11 cellular contexts compared by ENCODE assay signal in the genomic region with DNA sequence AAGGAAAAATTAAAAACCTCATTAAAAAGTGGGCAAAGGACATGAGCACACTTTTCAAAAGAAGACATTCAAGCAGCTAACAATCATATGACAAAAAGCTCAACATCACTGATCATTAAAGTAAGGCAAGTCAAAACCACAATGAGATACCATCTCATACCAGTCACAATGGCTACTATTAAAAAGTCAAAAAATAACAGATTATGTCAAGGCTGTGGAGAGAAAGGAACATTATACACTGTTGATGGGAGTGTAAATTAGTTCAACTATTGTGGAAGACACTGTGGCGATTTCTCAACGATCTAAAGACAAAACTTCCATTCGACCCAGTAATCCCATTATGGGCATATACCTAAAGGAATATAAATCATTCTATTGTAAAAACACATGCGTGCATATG.
"Had no signal": no experiment of that assay in that cellular context is flagged by ENCODE, and none has a peak within 500 bp of the region (broad histone marks: within the 10 kb centered on the region; RNA-seq: fewer than 3 reads in every experiment).

No MANE protein-coding gene starts in this region.

- H3K4me2 ChIP-seq: GM23338 had no signal

- H3K27ac Mint-ChIP-seq: GM23338, H9, HFFc6 had no signal

- H3K9ac ChIP-seq: GM23248 had no signal

- H3K4me1 ChIP-seq: HAP-1 had no signal

- H3K4me3 ChIP-seq: GM23248, GM23338, HAP-1 had no signal

- H3K27ac ChIP-seq: GM23248 had no signal

- ATAC-seq: GM23338, HCT116 had no signal

- FAIRE-seq: H1, H54 had no signal

- H3K36me3 ChIP-seq: HAP-1 had no signal

- DNase-seq: GM23248, GOT3, H7, H9, HCEC 1CT, HFFc6 had no signal

- H3K4me1 Mint-ChIP-seq: GM23338, H9 had no signal

- H2AFZ ChIP-seq: GM23248, GM23338 had no signal

- H3K4me3 Mint-ChIP-seq: GM23338, H9, HFFc6 had no signal
